18 cellular contexts compared by ENCODE assay signal in the genomic region with DNA sequence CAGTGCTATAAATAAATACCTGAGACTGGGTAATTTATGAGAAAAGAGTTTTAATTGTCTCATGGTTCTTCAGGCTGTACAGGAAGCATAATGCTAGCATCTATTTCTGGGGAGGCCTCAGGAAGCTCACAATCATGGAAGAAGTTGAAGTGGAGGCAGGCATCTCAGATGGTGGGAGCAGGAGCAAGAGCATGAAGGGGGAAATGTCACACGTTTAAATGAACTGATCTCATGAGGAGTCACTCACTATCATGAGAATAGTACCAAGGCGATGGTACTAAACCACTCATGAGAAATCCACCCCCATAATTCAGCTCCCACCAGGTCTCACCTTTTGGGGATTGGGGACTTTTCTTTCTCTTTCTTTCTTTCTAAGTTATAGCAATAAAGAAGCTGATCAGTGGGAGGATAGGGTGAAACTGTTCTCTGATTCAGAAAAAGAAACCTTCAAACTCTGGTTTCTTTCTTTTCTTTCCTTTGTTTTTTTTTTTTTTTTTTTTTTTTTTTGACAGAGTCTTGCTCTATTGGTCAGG. TPM values are rescaled to one million over a fixed set of nuclear protein-coding genes. Genes with fewer than 3 reads are reported as not detected.
"Had no signal": no experiment of that assay in that cellular context is flagged by ENCODE, and none has a peak within 500 bp of the region (broad histone marks: within the 10 kb centered on the region; RNA-seq: fewer than 3 reads in every experiment).

No MANE protein-coding gene starts in this region.

- H3K27me3 ChIP-seq: brain microvascular endothelial cell, ovary, sigmoid colon, stomach had no signal

- H3K4me1 ChIP-seq: sigmoid colon, stomach had no signal

- ATAC-seq: activated CD4-positive, CD25-positive, alpha-beta regulatory T cell treated with anti-CD3 and anti-CD28 coated beads, Interleukin-2, amount 50 U/mL, for 24 hours; naive thymus-derived CD8-positive, alpha-beta T cell; stimulated activated effector memory CD8-positive, alpha-beta T cell treated with anti-CD3 and anti-CD28 coated beads, Interleukin-12 subunit alpha, Interleukin-12 subunit beta, amount 100 ng/mL, for 72 hours had no signal

- H3K27ac ChIP-seq: brain microvascular endothelial cell, dorsolateral prefrontal cortex, ovary, sigmoid colon, stomach had no signal

- H3K9me3 ChIP-seq: ovary, sigmoid colon, stomach had no signal

- H3K36me3 ChIP-seq: brain microvascular endothelial cell, ovary, sigmoid colon, stomach had no signal

- H3K4me3 ChIP-seq: dorsolateral prefrontal cortex, ovary, sigmoid colon, stomach had no signal

- DNase-seq: activated CD4-positive, alpha-beta T cell treated with anti-CD3 and anti-CD28 coated beads, Interleukin-2, amount 10 ng/mL, durations not matched to agents 7 days and 5 days; activated CD8-positive, alpha-beta memory T cell treated with anti-CD3 and anti-CD28 coated beads, Interleukin-2, amount 50 U/mL, for 4 hours; activated effector memory CD4-positive, alpha-beta T cell treated with anti-CD3 and anti-CD28 coated beads, Interleukin-2, amount 50 U/mL, for 16 hours; activated naive CD4-positive, alpha-beta T cell treated with anti-CD3 and anti-CD28 coated beads, Interleukin-2, amount 50 U/mL, for 16 hours; activated T-cell treated with anti-CD3 and anti-CD28 coated beads, Interleukin-2, amount 50 U/mL, for 4 hours; aorta; brain microvascular endothelial cell; central memory CD4-positive, alpha-beta T cell; dorsolateral prefrontal cortex; mesenchymal stem cell; naive thymus-derived CD8-positive, alpha-beta T cell; ovary; sigmoid colon; stimulated activated CD4-positive, alpha-beta T cell treated with anti-CD3 and anti-CD28 coated beads, Interleukin-4, amount 100 ng/mL, for 24 hours; stomach had no signal

RNA-seq across cellular contexts. Expression of gene SPAG17, which starts 17.1 kb away (rescaled TPM):
- total RNA-seq: activated CD4-positive, alpha-beta T cell treated with anti-CD3 and anti-CD28 coated beads, Interleukin-2, amount 10 ng/mL, durations not matched to agents 7 days and 5 days; activated T-cell treated with anti-CD3 and anti-CD28 coated beads, Interleukin-2, amount 50 U/mL, for 4 hours; fibroblast of villous mesenchyme; naive thymus-derived CD8-positive, alpha-beta T cell; sigmoid colon had no signal
- polyA plus RNA-seq: aorta; naive thymus-derived CD8-positive, alpha-beta T cell; sigmoid colon had no signal
